ENCODE assay signal across 1 cellular context in genomic region chr17:74776044-74776962, GRCh38.
TF ChIP-seq lines count a peak whose summit lies in the region.

Gene NAT9 (minus strand): TSS chr17:74776345. CDS start chr17:74775698, 647 bp downstream.

TF ChIP-seq in HepG2, 621 proteins besides CTCF, POLR2A, EP300 and RAD21 (continued from another document and continues in another):
- TF ChIP-seq UBTF (CRISPR knock-in tag; IDR thresholded peaks at IDR 0.05): peak; percentile 44
- TF ChIP-seq ZBTB42 (CRISPR knock-in tag; IDR thresholded peaks at IDR 0.05): peak; percentile 35; the same call in 1 of the 2 replicates
- TF ChIP-seq ZNF136 (CRISPR knock-in tag; IDR thresholded peaks at IDR 0.05; ENCODE audit: low read depth): peak; percentile 58; the same call in 1 of the 2 replicates
- no peak for TF ChIP-seq SOX13 (IDR thresholded peaks at IDR 0.05)
- TF ChIP-seq SOX13 (CRISPR knock-in tag; conservative IDR thresholded peaks at IDR 0.05 in 1 of 2, IDR thresholded peaks at IDR 0.05 in 1 of 2): peak in 1 of 2 experiments; percentile 51; a peak in 2 of 4 replicates
- TF ChIP-seq ZKSCAN8 (CRISPR knock-in tag; IDR thresholded peaks at IDR 0.05; ENCODE audit: borderline replicate concordance): peak; percentile 68; the same call in 1 of the 2 replicates
- no peak for TF ChIP-seq ETS1 (CRISPR knock-in tag; IDR thresholded peaks at IDR 0.05)
- peak; percentile 12; the same call in 1 of the 2 replicates for TF ChIP-seq ZNF484 (CRISPR knock-in tag; IDR thresholded peaks at IDR 0.05; ENCODE audit: borderline replicate concordance, low read depth)
- TF ChIP-seq SYNCRIP (IDR thresholded peaks at IDR 0.05; ENCODE audit: insufficient read depth, low read depth, low read length): no peak
- peak; percentile 97 for TF ChIP-seq TFAP4 (IDR thresholded peaks at IDR 0.05; ENCODE audit: borderline replicate concordance, low read depth)
- TF ChIP-seq MTF1 (CRISPR knock-in tag; IDR thresholded peaks at IDR 0.05): no peak
- TF ChIP-seq ZNF343 (CRISPR knock-in tag; IDR thresholded peaks at IDR 0.05): peak; percentile 56; the same call in 1 of the 2 replicates
- TF ChIP-seq ZSCAN29 (CRISPR knock-in tag; conservative IDR thresholded peaks at IDR 0.05): no peak
- TF ChIP-seq SOX5 (CRISPR knock-in tag; IDR thresholded peaks at IDR 0.05; ENCODE audit: borderline replicate concordance): peak; percentile 59
- 0 out of 2 replicates have a peak, but pooled peaks have one; percentile 48 for TF ChIP-seq WIZ (CRISPR knock-in tag; IDR thresholded peaks at IDR 0.05)
- no peak for TF ChIP-seq ZNF557 (CRISPR knock-in tag; IDR thresholded peaks at IDR 0.05)
- no peak for TF ChIP-seq ZFP37 (CRISPR knock-in tag; IDR thresholded peaks at IDR 0.05; ENCODE audit: borderline replicate concordance)
- TF ChIP-seq CREB3 (CRISPR knock-in tag; IDR thresholded peaks at IDR 0.05): no peak
- TF ChIP-seq ZFAT (CRISPR knock-in tag; conservative IDR thresholded peaks at IDR 0.05): no peak
- TF ChIP-seq ZNF770 (CRISPR knock-in tag; IDR thresholded peaks at IDR 0.05): no peak
- TF ChIP-seq ZNF512B (CRISPR knock-in tag; IDR thresholded peaks at IDR 0.05; ENCODE audit: borderline replicate concordance): no peak
- TF ChIP-seq KDM5B (CRISPR knock-in tag; IDR thresholded peaks at IDR 0.05; ENCODE audit: borderline replicate concordance): peak; percentile 86
- peak; percentile 54; the same call in 1 of the 2 replicates for TF ChIP-seq ZNF619 (CRISPR knock-in tag; IDR thresholded peaks at IDR 0.05)
- no peak for TF ChIP-seq GRHL1 (CRISPR knock-in tag; conservative IDR thresholded peaks at IDR 0.05)
- 0 out of 2 replicates have a peak, but pooled peaks have one; percentile 54 for TF ChIP-seq MYPOP (CRISPR knock-in tag; IDR thresholded peaks at IDR 0.05)
- TF ChIP-seq XBP1 (CRISPR knock-in tag; IDR thresholded peaks at IDR 0.05): no peak
- no peak for TF ChIP-seq TBL1XR1 (IDR thresholded peaks at IDR 0.05; ENCODE audit: borderline replicate concordance, low read length, partially characterized antibody)
- peak; percentile 82; the same call in 1 of the 2 replicates for TF ChIP-seq ZNF331 (CRISPR knock-in tag; IDR thresholded peaks at IDR 0.05)
- TF ChIP-seq ZFP1 (CRISPR knock-in tag; IDR thresholded peaks at IDR 0.05): no peak
- no peak for TF ChIP-seq TCF12 (IDR thresholded peaks at IDR 0.05)
- peak; percentile 20; the same call in 1 of the 2 replicates for TF ChIP-seq TCF12 (CRISPR knock-in tag; IDR thresholded peaks at IDR 0.05)
- peak; percentile 55; the same call in 1 of the 2 replicates for TF ChIP-seq MTERF4 (CRISPR knock-in tag; IDR thresholded peaks at IDR 0.05)
- TF ChIP-seq ZNF629 (CRISPR knock-in tag; conservative IDR thresholded peaks at IDR 0.05): no peak
- TF ChIP-seq SIN3A (IDR thresholded peaks at IDR 0.05; ENCODE audit: borderline replicate concordance, low read depth, low read length): peak; percentile 97
- TF ChIP-seq POLR2AphosphoS2 (IDR thresholded peaks at IDR 0.05; ENCODE audit: low read depth, low read length): peak; percentile 82
- TF ChIP-seq ATF3 (CRISPR knock-in tag; IDR thresholded peaks at IDR 0.05): peak; percentile 28; the same call in 1 of the 2 replicates
- no peak for TF ChIP-seq NFKB2 (CRISPR knock-in tag; IDR thresholded peaks at IDR 0.05; ENCODE audit: borderline replicate concordance)
- TF ChIP-seq ZBTB10 (CRISPR knock-in tag; IDR thresholded peaks at IDR 0.05; ENCODE audit: borderline replicate concordance): no peak
- peak; percentile 50 for TF ChIP-seq RXRA (CRISPR knock-in tag; IDR thresholded peaks at IDR 0.05)
- no peak for TF ChIP-seq ZNF878 (CRISPR knock-in tag; IDR thresholded peaks at IDR 0.05)
- TF ChIP-seq CENPX (CRISPR knock-in tag; IDR thresholded peaks at IDR 0.05): no peak
- TF ChIP-seq ZNF761 (CRISPR knock-in tag; conservative IDR thresholded peaks at IDR 0.05): 0 out of 2 replicates have a peak, but pooled peaks have one; percentile 19
- peak; percentile 38; the same call in 1 of the 2 replicates for TF ChIP-seq NCOR1 (IDR thresholded peaks at IDR 0.05; ENCODE audit: borderline replicate concordance, low read length)
- peak; percentile 80; the same call in 1 of the 2 replicates for TF ChIP-seq ZNF691 (CRISPR knock-in tag; IDR thresholded peaks at IDR 0.05; ENCODE audit: borderline replicate concordance, low read depth)
